ENCODE assay signal across 5 cellular contexts in genomic region chr11:112418438-112418837, GRCh38.
"Had no signal": no experiment of that assay in that cellular context is flagged by ENCODE, and none has a peak within 500 bp of the region (broad histone marks: within the 10 kb centered on the region; RNA-seq: fewer than 3 reads in every experiment).

No MANE protein-coding gene starts in this region.

- H3K27ac Mint-ChIP-seq: GM23338, H9 had no signal

- DNase-seq: H9, HCEC 1CT, IMR-90 had no signal

- H3K4me3 ChIP-seq: GM23338, K562 had no signal

- ATAC-seq: GM23338, K562 had no signal

- H3K4me3 Mint-ChIP-seq: GM23338, H9 had no signal
